1 cellular context compared by ENCODE assay signal in the genomic region with DNA sequence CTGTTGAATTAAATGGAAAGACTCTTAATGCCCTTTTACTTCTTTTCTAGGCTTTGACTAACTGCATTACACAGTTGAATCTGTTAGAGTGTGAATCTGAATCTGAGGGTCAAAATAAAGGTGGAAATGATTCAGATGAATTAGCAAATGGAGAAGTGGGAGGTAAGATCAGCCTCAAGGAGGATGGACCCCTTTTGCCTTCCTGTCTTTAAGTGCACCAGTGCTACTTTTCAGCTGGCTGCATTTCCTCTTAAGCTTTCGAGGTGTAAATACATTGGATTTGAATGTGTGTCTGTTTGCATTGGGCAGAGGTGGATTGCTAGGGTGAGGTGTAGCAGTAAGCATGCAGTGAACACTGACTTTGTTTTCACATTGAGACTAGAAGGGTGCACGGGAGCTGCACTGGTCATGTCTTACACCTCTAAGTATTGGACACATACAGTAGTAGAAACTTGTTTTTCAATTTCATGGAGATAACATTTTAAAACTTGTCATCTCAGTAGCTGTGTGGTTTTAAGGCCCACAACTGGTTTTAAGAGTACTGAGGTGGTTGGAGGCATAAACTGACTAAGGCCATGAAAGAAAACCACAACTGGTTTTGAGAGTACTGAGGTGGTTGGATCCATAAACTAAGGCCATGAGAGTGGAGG.
TF ChIP-seq lines count a peak whose summit lies in the region.

No MANE protein-coding gene starts in this region.

TF ChIP-seq in HepG2, 621 proteins besides CTCF, POLR2A, EP300 and RAD21:
- no peak for TF ChIP-seq RNF219 (CRISPR knock-in tag; IDR thresholded peaks at IDR 0.05)
- no peak for TF ChIP-seq KAT2B (IDR thresholded peaks at IDR 0.05; ENCODE audit: borderline replicate concordance, low read depth, low read length)
- TF ChIP-seq NCOA5 (CRISPR knock-in tag; IDR thresholded peaks at IDR 0.05), result no peak
- TF ChIP-seq ZNF432 (CRISPR knock-in tag; IDR thresholded peaks at IDR 0.05; ENCODE audit: borderline replicate concordance), result no peak
- TF ChIP-seq, protein P1, sequence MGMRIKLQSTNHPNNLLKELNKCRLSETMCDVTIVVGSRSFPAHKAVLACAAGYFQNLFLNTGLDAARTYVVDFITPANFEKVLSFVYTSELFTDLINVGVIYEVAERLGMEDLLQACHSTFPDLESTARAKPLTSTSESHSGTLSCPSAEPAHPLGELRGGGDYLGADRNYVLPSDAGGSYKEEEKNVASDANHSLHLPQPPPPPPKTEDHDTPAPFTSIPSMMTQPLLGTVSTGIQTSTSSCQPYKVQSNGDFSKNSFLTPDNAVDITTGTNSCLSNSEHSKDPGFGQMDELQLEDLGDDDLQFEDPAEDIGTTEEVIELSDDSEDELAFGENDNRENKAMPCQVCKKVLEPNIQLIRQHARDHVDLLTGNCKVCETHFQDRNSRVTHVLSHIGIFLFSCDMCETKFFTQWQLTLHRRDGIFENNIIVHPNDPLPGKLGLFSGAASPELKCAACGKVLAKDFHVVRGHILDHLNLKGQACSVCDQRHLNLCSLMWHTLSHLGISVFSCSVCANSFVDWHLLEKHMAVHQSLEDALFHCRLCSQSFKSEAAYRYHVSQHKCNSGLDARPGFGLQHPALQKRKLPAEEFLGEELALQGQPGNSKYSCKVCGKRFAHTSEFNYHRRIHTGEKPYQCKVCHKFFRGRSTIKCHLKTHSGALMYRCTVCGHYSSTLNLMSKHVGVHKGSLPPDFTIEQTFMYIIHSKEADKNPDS (CRISPR knock-in tag; IDR thresholded peaks at IDR 0.05), result no peak
- TF ChIP-seq SNAI1 (CRISPR knock-in tag; IDR thresholded peaks at IDR 0.05; ENCODE audit: borderline replicate concordance), result no peak
